ENCODE assay signal across 1 cellular context in the genomic region with DNA sequence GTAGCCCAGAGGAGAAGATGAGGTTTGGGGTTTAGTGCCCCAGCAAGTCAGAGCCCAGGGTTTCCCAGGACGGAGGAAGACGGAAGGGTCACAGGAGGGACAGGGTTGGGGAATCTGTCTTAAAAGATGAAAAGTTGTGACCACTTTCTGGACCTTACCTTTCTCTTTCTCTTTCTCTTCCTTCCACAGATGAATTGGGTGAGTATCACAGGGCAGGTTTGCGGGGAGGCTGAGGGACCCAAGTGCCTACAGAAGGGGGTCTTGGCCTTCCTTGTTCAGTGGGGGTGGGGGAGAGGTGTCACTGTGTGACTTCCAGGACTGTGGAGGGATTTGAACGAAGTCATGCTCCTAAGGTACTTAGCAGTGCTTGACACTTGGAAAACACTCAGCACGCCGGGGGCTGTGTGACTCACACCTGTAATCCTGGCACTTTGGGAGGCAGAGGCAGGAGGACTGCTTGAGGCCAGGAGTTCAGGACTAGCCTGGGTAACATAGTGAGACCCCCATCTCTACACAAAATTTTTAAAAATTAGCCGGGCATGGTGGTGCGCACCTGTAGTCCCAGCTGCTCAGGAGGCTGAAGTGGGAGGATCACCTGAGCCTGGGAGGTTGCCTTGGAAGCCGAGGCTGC.
TF ChIP-seq lines count a peak whose summit lies in the region.

No MANE protein-coding gene starts in this region.

TF ChIP-seq in GM12891, 5 proteins besides CTCF, POLR2A, EP300 and RAD21:
- no peak for TF ChIP-seq TAF1 (IDR thresholded peaks at IDR 0.05; ENCODE audit: low read depth, low read length)
